8 cellular contexts compared by ENCODE assay signal in the genomic region with DNA sequence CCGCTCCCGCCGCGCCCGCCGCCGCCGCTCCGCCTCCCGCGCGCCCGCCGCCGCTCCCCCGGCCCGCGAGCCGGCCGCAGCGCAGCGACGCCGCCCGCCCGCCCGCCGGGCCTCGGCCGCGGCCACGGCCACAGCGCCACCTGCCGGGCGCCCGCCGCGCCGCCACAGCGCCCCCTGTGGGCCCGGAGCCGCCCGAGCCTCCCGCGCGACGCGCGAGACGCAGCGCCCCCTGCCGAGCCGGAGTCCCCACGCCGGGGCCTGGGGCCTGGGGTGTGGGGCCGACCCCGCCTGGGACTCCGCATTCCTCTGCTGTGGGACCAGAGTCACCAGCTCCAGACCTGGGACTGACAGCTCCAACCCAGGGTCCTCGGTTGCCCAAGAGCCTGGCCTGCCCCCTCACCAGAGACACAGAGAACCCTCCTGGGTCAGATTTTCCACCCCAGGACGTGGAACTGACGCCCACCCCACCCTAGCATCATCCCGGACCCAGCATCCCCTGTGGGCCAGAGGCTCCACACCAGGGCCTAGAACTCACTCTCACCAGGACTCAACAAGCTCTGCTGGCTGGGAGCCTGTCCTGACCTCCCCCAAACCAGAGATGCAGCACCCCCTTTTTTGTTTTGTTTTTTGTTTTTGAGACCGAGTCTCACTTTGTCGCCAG. TPM values are rescaled to one million over a fixed set of nuclear protein-coding genes. Genes with fewer than 3 reads are reported as not detected.
DNase-seq lines count a peak whose midpoint lies in the region; ATAC-seq, FAIRE-seq and TF ChIP-seq lines count a peak whose summit lies in the region.

A gene with protein sequence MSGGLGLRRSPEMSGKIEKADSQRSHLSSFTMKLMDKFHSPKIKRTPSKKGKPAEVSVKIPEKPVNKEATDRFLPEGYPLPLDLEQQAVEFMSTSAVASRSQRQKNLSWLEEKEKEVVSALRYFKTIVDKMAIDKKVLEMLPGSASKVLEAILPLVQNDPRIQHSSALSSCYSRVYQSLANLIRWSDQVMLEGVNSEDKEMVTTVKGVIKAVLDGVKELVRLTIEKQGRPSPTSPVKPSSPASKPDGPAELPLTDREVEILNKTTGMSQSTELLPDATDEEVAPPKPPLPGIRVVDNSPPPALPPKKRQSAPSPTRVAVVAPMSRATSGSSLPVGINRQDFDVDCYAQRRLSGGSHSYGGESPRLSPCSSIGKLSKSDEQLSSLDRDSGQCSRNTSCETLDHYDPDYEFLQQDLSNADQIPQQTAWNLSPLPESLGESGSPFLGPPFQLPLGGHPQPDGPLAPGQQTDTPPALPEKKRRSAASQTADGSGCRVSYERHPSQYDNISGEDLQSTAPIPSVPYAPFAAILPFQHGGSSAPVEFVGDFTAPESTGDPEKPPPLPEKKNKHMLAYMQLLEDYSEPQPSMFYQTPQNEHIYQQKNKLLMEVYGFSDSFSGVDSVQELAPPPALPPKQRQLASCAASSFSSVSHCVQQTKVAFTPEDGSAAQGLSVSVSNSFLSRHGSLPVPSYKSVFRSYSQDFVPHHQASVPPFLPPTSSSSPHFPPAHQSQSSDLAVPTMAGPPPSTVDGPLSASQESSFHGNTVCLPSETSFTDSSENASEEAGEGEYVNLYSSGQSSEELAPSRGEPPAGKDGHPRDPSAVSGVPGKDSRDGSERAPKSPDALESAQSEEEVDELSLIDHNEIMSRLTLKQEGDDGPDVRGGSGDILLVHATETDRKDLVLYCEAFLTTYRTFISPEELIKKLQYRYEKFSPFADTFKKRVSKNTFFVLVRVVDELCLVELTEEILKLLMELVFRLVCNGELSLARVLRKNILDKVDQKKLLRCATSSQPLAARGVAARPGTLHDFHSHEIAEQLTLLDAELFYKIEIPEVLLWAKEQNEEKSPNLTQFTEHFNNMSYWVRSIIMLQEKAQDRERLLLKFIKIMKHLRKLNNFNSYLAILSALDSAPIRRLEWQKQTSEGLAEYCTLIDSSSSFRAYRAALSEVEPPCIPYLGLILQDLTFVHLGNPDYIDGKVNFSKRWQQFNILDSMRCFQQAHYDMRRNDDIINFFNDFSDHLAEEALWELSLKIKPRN (N-terminal part only) (minus strand): TSS at position 89 of the 661 bp plus-strand sequence. CDS start 246 bp downstream, outside the sequence.

- H3K4me2 ChIP-seq in GM12878 (ENCODE audit: control insufficient read depth, insufficient read depth): peak within 1 kb of the TSS; percentile 88

- SMC1A ChIA-PET in GM12878 (lab: Charles Lee; ENCODE audit: uncharacterized antibody, unreplicated experiment): interaction anchor here (0.8 to 17.2 kb wide), 7 partner anchors 12 to 149 kb away, joined by 3 to 535 read pairs (median 6); no protein-coding TSS in a partner anchor

- DNase-seq in BJ (ENCODE audit: low read depth): no peak
- DNase-seq in GM19240 (ENCODE audit: insufficient read length, low spot score): peak; percentile 64
- peak in 55 of 76 experiments; percentile 5 to 75 (median 47) for DNase-seq in HUDEP-2 (lab: John Stamatoyannopoulos, UW; ENCODE audit: unreplicated experiment in 76 of 76)
- peak; percentile 68 for DNase-seq in T1000 (lab: John Stamatoyannopoulos, UW)
- no peak for DNase-seq in GM12878 (ENCODE audit: low read depth, low spot score)
- DNase-seq in small intestine: peak; percentile 43

- no peak for FAIRE-seq in GM12878 (lab: Jason Lieb, UNC)
- no peak for FAIRE-seq in small intestine (lab: Jason Lieb, UNC)

- peak; percentile 62 for TF ChIP-seq CTCF in BJ (IDR thresholded peaks at IDR 0.05; ENCODE audit: insufficient read depth, low read depth, low read length)
- peak; percentile 74 to 96 (median 76) for TF ChIP-seq CTCF in GM12878 (IDR thresholded peaks at IDR 0.05 in 2 of 3, conservative IDR thresholded peaks at IDR 0.05 in 1 of 3; ENCODE audit: control insufficient read depth in 2 of 3, extremely low read depth in 1 of 3, insufficient read depth in 1 of 3, low read depth in 3 of 3, low read length in 3 of 3)

- CTCF ChIA-PET in BJ (lab: Yijun Ruan, JAX): interaction anchor here (0.6 to 11.0 kb wide), 45 partner anchors 8 to 404 kb away, joined by 3 to 227 read pairs (median 4); no protein-coding TSS in a partner anchor
- CTCF ChIA-PET in GM12878 (lab: Yijun Ruan, JAX): interaction anchor here (0.6 to 17.1 kb wide), 20 partner anchors 8 to 149 kb away, joined by 3 to 197 read pairs (median 5); no protein-coding TSS in a partner anchor

- intact Hi-C loops in GM12878 (cut with micrococcal nuclease; ENCODE audit: unreplicated experiment): loop anchor here (2.0 to 10.0 kb wide), 6 partner anchors 15 to 345 kb away; a partner anchor contains a TSS

- no peak for TF ChIP-seq EP300 in GM12878 (IDR thresholded peaks at IDR 0.05; ENCODE audit: borderline replicate concordance in 1 of 2, control insufficient read depth in 1 of 2, low read depth in 2 of 2, low read length in 2 of 2)

- 8% methylated on average over 32 of the region's 64 CpGs for WGBS in GM12878 (ENCODE audit: insufficient coverage, insufficient replicate concordance, low lambda C conversion rate, missing lambda C conversion rate)
- 8 to 19% (median 16%) methylated on average over 21 to 64 of the region's 64 CpGs for WGBS in small intestine, 3 donors

- TF ChIP-seq RAD21 in GM12878 (IDR thresholded peaks at IDR 0.05; ENCODE audit: insufficient read depth, low read depth, low read length): peak; percentile 91

- in situ Hi-C loops in GM12878 (cut with MboI): loop anchor here (5.0 kb wide), 2 partner anchors 148 to 388 kb away; no protein-coding TSS in a partner anchor

- RAD21 ChIA-PET in GM12878 (lab: Charles Lee; ENCODE audit: unreplicated experiment): interaction anchor here (1.1 to 17.7 kb wide), 10 partner anchors 15 to 144 kb away, joined by 3 to 408 read pairs (median 10); no protein-coding TSS in a partner anchor

- no peaks in the 10 kb centered on the region for H3K36me3 ChIP-seq in BJ (ENCODE audit: control insufficient read depth, insufficient read depth, low read length)
- no peaks in the 10 kb centered on the region for H3K36me3 ChIP-seq in GM12878 (ENCODE audit: control insufficient read depth in 2 of 2, insufficient read depth in 2 of 2, low read length in 1 of 2)
- H3K36me3 ChIP-seq in small intestine (ENCODE audit: control insufficient read depth in 2 of 2, insufficient read depth in 2 of 2, low read length in 2 of 2): no peaks in the 10 kb centered on the region

- peak within 1 kb of the TSS; percentile 54 for H2AFZ ChIP-seq in GM12878 (ENCODE audit: control insufficient read depth, low read depth, low read length)

- H4K20me1 ChIP-seq in GM12878 (ENCODE audit: control insufficient read depth, insufficient read depth): no peaks in the 10 kb centered on the region

- TF ChIP-seq POLR2A in GM12878 (IDR thresholded peaks at IDR 0.05; ENCODE audit: low read depth, low read length): no peak

- ATAC-seq in GM12878 (peak; percentile 50), GM18870 (IDR thresholded peaks at IDR 0.05; ENCODE audit: unreplicated experiment) (no peak)

- H3K4me3 ChIP-seq in BJ (ENCODE audit: low read depth, low read length) (peak within 1 kb of the TSS; percentile 56), GM12878 (peak within 1 kb of the TSS; percentile 71), iPS-18c (ENCODE audit: insufficient read depth, low read depth, low read length) (peak within 1 kb of the TSS; percentile 64), small intestine (ENCODE audit: low read depth in 1 of 2, low read length in 2 of 2) (peak within 1 kb of the TSS; percentile 82 to 83)

- H3K9me3 ChIP-seq in GM12878 (replicated peaks; ENCODE audit: control insufficient read depth, insufficient read depth, low read length): no peaks in the 10 kb centered on the region
- no peaks in the 10 kb centered on the region for H3K9me3 ChIP-seq in iPS-18c (ENCODE audit: control insufficient read depth, insufficient read depth, low read length)
- no peaks in the 10 kb centered on the region for H3K9me3 ChIP-seq in small intestine (ENCODE audit: control insufficient read depth, low read depth)

- peak within 1 kb of the TSS; percentile 93 for H3K27ac ChIP-seq in GM12878 (ENCODE audit: control insufficient read depth, insufficient read depth)
- peak within 1 kb of the TSS; percentile 86 to 90 for H3K27ac ChIP-seq in small intestine (ENCODE audit: low read depth in 1 of 2, low read length in 1 of 2)

- H3K79me2 ChIP-seq in GM12878 (ENCODE audit: control insufficient read depth, insufficient read depth, low read length): peaks cover 47% of the 10 kb centered on the region

- peak within 1 kb of the TSS; percentile 93 for H3K9ac ChIP-seq in GM12878 (ENCODE audit: control insufficient read depth, insufficient read depth, low read length)

- H3K27me3 ChIP-seq in BJ (ENCODE audit: control insufficient read depth, insufficient read depth, low read length) (peaks cover 2% of the 10 kb centered on the region), GM12878 (replicated peaks in 1 of 2; ENCODE audit: control insufficient read depth in 2 of 2, insufficient read depth in 2 of 2, low read length in 1 of 2) (no peaks in the 10 kb centered on the region), small intestine (ENCODE audit: control insufficient read depth in 2 of 2, insufficient read depth in 2 of 2, low read length in 2 of 2) (no peaks in the 10 kb centered on the region)

- peaks cover 42% of the 10 kb centered on the region for H3K4me1 ChIP-seq in GM12878 (ENCODE audit: control insufficient read depth, insufficient read depth, low read length)
- peaks cover 14 to 22% of the 10 kb centered on the region in 2 donors for H3K4me1 ChIP-seq in small intestine (ENCODE audit: control insufficient read depth in 2 of 2, insufficient read depth in 1 of 2, low read depth in 1 of 2, low read length in 1 of 2)

- POLR2A ChIA-PET in BJ (lab: Charles Lee): no interaction called here
- POLR2A ChIA-PET in GM12878 (lab: Charles Lee): interaction anchor here (0.7 to 17.4 kb wide), 5 partner anchors 12 to 118 kb away, joined by 3 to 291 read pairs (median 47); no protein-coding TSS in a partner anchor

- BruUV-seq in GM12878 (replicated peaks; lab: Mats Ljungman, UMichigan): no TSS peak

RNA-seq across cellular contexts. Expression of the gene that starts here (rescaled TPM):
- 26.9 and 31.6 TPM in 2 replicates for polyA plus RNA-seq in BJ (2011; rRNA removed)
- 24.0 and 25.6 TPM in 2 replicates for polyA minus RNA-seq in BJ (2011; rRNA and poly(A)+ RNA removed)
- total RNA-seq in GM12878 (2013; cell fraction: nucleolus; rRNA removed): 149 and 166 TPM in 2 replicates
- total RNA-seq in GM12878 (2014; rRNA removed): 45.8 and 52.2 TPM in 2 replicates
- total RNA-seq in GM12878 (2014; rRNA removed; fragmentation: Illumina TruSeq; extraction: Trizol): 34.8 and 39.6 TPM in 2 replicates
- 113 and 115 TPM in 2 replicates for total RNA-seq in GM12878 (2021)
- 25.7 TPM for polyA plus RNA-seq in GM12878 (2011; ENCODE audit: low read depth)
- polyA plus RNA-seq in GM12878 (2011; rRNA removed): 42.9 and 63.9 TPM in 2 replicates
- polyA plus RNA-seq in GM12878 (2011; cell fraction: cytosol; rRNA removed): 54.2 and 61.6 TPM in 2 replicates
- 95.7 and 113 TPM in 2 replicates for polyA plus RNA-seq in GM12878 (2011; cell fraction: nucleus; rRNA removed)
- 56.2 and 57.9 TPM in 2 replicates for polyA plus RNA-seq in GM12878 (2012)
- polyA plus RNA-seq in GM12878 (2014; fragmentation: Illumina TruSeq; extraction: Trizol): 35.7 and 53.4 TPM in 2 replicates
- polyA plus RNA-seq in GM12878 (2014; fragmentation: Nextera tagmentation; extraction: Ambion mirVana): under 1 TPM; 0.42 to 0.60 TPM
- polyA plus RNA-seq in GM12878 (2014; rRNA removed): 73.7 and 83.1 TPM in 2 replicates
- polyA plus RNA-seq in GM12878 (2016; fragmentation: Nextera tagmentation; extraction: Ambion mirVana): 10 to 100 TPM; 10.7 to 12.2 TPM
- 44.3 and 62.2 TPM in 2 replicates for polyA minus RNA-seq in GM12878 (2011; rRNA and poly(A)+ RNA removed)
- polyA minus RNA-seq in GM12878 (2011; cell fraction: cytosol; rRNA and poly(A)+ RNA removed): 22.3 and 26.7 TPM in 2 replicates
- polyA minus RNA-seq in GM12878 (2011; cell fraction: nucleus; rRNA and poly(A)+ RNA removed): 23.0 and 40.7 TPM in 2 replicates
- 10 to 100 TPM; 15.4 to 24.6 (median 17.9) TPM for polyA plus RNA-seq in small intestine

Comparison
In these comparisons a context has a peak if more than half of its experiments do, and no peak if none do; other contexts are left out.
1. DNase-seq: peak in GM19240 (single experiment), HUDEP-2 (55 of 76), T1000 (single experiment) and small intestine (single experiment); none in BJ (single experiment) and GM12878 (single experiment).
2. Peak in every context shown above with its lines, with median percentiles within 50 percentile points of each other: H3K4me3 ChIP-seq.